Comparison of ENCODE assay signal across 8 cellular contexts in the genomic region with DNA sequence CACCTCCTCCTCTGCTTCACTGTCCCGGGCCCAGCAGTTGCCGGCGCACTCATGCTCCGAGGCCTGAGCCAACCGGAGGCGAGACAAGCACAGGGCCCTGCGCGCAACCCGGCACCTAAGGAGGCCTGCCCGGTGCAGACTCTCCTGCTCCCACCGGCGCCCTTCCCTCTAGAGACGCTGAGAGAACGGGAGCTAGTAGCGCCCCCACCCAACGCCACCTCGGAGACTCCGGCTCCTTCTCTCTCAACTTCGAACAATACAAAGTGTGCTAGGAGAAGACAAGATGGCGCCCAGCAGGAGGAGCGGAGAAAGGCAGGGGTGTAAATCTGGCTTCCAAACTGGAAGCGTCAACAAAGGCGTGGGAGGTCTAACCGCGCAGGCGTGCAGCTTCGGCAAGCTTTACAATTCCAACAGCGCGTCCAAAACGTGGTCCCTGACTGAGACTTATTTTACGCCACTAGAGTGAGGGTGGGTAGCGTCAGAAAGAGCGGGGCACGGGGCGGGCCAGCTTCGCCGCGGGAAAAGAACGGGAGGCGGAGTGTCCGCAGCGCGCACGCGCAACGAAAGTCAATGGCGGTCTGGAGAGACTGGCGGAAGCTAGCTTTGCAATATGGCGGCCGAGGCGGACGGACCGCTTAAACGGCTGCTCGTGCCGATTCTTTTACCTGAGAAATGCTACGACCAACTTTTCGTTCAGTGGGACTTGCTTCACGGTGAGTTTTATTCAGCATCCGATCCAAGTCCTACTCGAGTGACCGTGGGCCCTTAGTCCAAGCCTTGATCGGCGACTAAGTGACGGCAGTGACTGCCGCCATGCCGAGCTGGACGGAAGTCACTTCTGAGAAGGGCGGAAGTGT. TPM values are rescaled to one million over a fixed set of nuclear protein-coding genes. Genes with fewer than 3 reads are reported as not detected.
A peak's percentile ranks its signal among the peaks of the same experiment; 100 is the strongest.
DNase-seq lines count a peak whose midpoint lies in the region; ATAC-seq, FAIRE-seq and TF ChIP-seq lines count a peak whose summit lies in the region.

Gene MPDU1 (plus strand): TSS at position 600 of the 857 bp plus-strand sequence. CDS start 11 bp downstream, at position 611.

- peak within 1 kb of the TSS; percentile 98 to 99 for H3K27ac ChIP-seq in kidney (ENCODE audit: low read depth in 2 of 2, low read length in 2 of 2)

- H3K4me1 ChIP-seq in kidney (ENCODE audit: control insufficient read depth in 1 of 2, insufficient read depth in 1 of 2, low read depth in 1 of 2, low read length in 2 of 2): peaks cover 37 to 40% of the 10 kb centered on the region in 2 donors

- intact Hi-C loops in kidney (cut with DNase I): no loop called here

- ATAC-seq in GM19025 (IDR thresholded peaks at IDR 0.05; ENCODE audit: low read depth, unreplicated experiment) (peak; percentile 70), HG03342 (IDR thresholded peaks at IDR 0.05; ENCODE audit: unreplicated experiment) (peak; percentile 65)

- no peak for TF ChIP-seq CTCF in AG09309 (IDR thresholded peaks at IDR 0.05; ENCODE audit: control insufficient read depth, insufficient read depth, low read depth, low read length, missing control alignments)
- no peak for TF ChIP-seq CTCF in kidney (IDR thresholded peaks at IDR 0.05; ENCODE audit: borderline replicate concordance, extremely low read depth, insufficient read depth)

- DNase-seq in AG09309 (ENCODE audit: low read depth): peak; percentile 92
- DNase-seq in NCI-H510A (lab: John Stamatoyannopoulos, UW): peak; percentile 93
- DNase-seq in activated CD4-positive, alpha-beta T cell treated with anti-CD3 and anti-CD28 coated beads for 1 hour: peak; percentile 92
- DNase-seq in cerebellum (ENCODE audit: low spot score): peak; percentile 93
- peak; percentile 99 for DNase-seq in kidney
- peak; percentile 96 for DNase-seq in stimulated activated CD4-positive, alpha-beta T cell treated with anti-CD3 and anti-CD28 coated beads, Interleukin-15, amount 100 ng/mL, for 24 hours

- H3K36me3 ChIP-seq in kidney (ENCODE audit: control insufficient read depth in 1 of 2, insufficient read depth in 2 of 2, low read length in 2 of 2): peaks cover 5 to 13% of the 10 kb centered on the region in 2 donors

- H3K9me3 ChIP-seq in kidney (ENCODE audit: control insufficient read depth in 1 of 2, low read length in 2 of 2): no peaks in the 10 kb centered on the region

- H3K9ac ChIP-seq in kidney (ENCODE audit: low read length in 2 of 2): peak within 1 kb of the TSS; percentile 91 to 95

- H3K4me3 ChIP-seq in AG09309 (ENCODE audit: control insufficient read depth, low read depth, low read length): peak within 1 kb of the TSS; percentile 68
- peak within 1 kb of the TSS; percentile 98 to 99 for H3K4me3 ChIP-seq in kidney (ENCODE audit: low read length in 2 of 2)

- FAIRE-seq in kidney (lab: Jason Lieb, UNC): peak; percentile 39

RNA-seq across cellular contexts. Expression of gene MPDU1, which starts in this region (rescaled TPM):
- total RNA-seq in cerebellum (37.6 TPM), kidney (54.2 TPM)
- 145 TPM for polyA plus RNA-seq in kidney (ENCODE audit: insufficient read depth, low read depth, low replicate concordance)

Comparison
In these comparisons a context has a peak if more than half of its experiments do, and no peak if none do; other contexts are left out.
1. Peak in every context shown above with its lines: DNase-seq, ATAC-seq, H3K4me3 ChIP-seq and H3K27ac ChIP-seq.